ENCODE assay signal across 9 cellular contexts in the genomic region with DNA sequence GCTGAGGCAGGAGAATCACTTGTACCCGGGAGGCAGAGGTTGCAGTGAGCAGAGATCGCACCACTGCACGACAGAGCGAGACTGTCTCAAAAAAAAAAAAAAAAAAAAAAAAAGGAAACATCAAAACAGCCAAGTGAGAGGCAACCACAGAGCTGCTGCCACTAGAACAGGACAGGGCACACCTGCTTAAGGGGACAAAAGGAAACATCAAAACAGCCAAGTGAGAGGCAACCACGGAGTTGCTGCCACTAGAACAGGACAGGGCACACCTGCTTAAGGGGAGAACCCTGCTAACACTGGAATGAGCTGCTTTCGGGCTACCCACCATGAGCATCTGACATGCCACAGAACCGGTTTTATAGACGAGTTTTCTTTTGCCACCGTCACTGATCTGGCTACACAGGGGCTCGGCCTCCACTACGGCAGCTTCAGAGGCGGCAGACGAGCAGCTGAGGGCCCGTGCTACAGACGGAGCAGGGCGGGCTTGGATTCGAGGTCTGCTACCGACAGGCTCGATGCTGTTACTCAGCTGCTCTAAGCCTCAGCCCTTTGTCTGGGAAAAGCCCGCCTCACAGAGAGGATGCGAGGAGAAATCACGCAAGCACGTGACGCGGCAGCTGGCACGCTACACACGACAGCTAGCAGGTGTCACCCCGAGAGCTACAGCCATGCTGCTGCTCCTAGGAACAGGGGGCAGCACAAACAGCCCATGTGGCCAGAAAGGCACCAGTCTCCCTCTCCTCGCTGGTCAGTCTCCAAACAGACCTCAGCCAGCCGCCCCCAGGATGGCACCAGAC. TPM values are rescaled to one million over a fixed set of nuclear protein-coding genes. Genes with fewer than 3 reads are reported as not detected.
A peak's percentile ranks its signal among the peaks of the same experiment; 100 is the strongest.
DNase-seq lines count a peak whose midpoint lies in the region; ATAC-seq and TF ChIP-seq lines count a peak whose summit lies in the region.
"Had no signal": no experiment of that assay in that cellular context is flagged by ENCODE, and none has a peak within 500 bp of the region (broad histone marks: within the 10 kb centered on the region; RNA-seq: fewer than 3 reads in every experiment).

No MANE protein-coding gene starts in this region.

- H3K27ac ChIP-seq in transverse colon = peak overlapping the region in 3 of 4 donors; percentile 92 to 99 (median 97)

- H3K9ac ChIP-seq in iPS-15b (ENCODE audit: low read depth, low read length) = no peak overlapping the region

- peaks cover 5% of the 10 kb centered on the region for H3K4me1 ChIP-seq in iPS-15b (ENCODE audit: control insufficient read depth, insufficient read depth, low read length)
- H3K4me1 ChIP-seq in transverse colon = peaks cover 18 to 64% (median 41%) of the 10 kb centered on the region in 4 donors

- peaks cover 51% of the 10 kb centered on the region for H3K4me1 Mint-ChIP-seq in activated naive CD4-positive, alpha-beta T cell treated with anti-CD3 and anti-CD28 coated beads, Interleukin-2, amount 10 ng/mL, durations not matched to agents 7 days and 5 days

- H3K36me3 Mint-ChIP-seq in activated naive CD4-positive, alpha-beta T cell treated with anti-CD3 and anti-CD28 coated beads, Interleukin-2, amount 10 ng/mL, durations not matched to agents 7 days and 5 days = peaks cover 44% of the 10 kb centered on the region

- ATAC-seq in HG02610 (IDR thresholded peaks at IDR 0.05; ENCODE audit: unreplicated experiment) = no peak

- H3K9me3 ChIP-seq in iPS-15b (ENCODE audit: control insufficient read depth, insufficient read depth, low read length) (no peaks in the 10 kb centered on the region), transverse colon (no peaks in the 10 kb centered on the region)

- no peak for TF ChIP-seq POLR2A in transverse colon (IDR thresholded peaks at IDR 0.05)

- H3K4me3 ChIP-seq in WI38 (ENCODE audit: low read depth, low read length) (peak overlapping the region; percentile 96), iPS-15b (ENCODE audit: low read depth, low read length) (peak overlapping the region; percentile 61), transverse colon (peak overlapping the region in 2 of 4 donors; percentile 80 to 96)

- H3K27me3 ChIP-seq in iPS-15b (ENCODE audit: control insufficient read depth, insufficient read depth, low read length) (no peaks in the 10 kb centered on the region), transverse colon (no peaks in the 10 kb centered on the region)

- CTCF ChIA-PET in activated naive CD4-positive, alpha-beta T cell treated with anti-CD3 and anti-CD28 coated beads, Interleukin-2, amount 10 ng/mL, durations not matched to agents 7 days and 5 days (lab: Charles Lee) = no interaction called here

- H3K4me3 Mint-ChIP-seq in activated naive CD4-positive, alpha-beta T cell treated with anti-CD3 and anti-CD28 coated beads, Interleukin-2, amount 10 ng/mL, durations not matched to agents 7 days and 5 days = peak overlapping the region; percentile 91

- 87% methylated on average over 30 of the region's 30 CpGs; no CpG with 5 or more reads in 1 of the 2 donors for WGBS in transverse colon (ENCODE audit: low coverage in 1 of 2), 2 donors

- in situ Hi-C loops in transverse colon (cut with MboI; ENCODE audit: low pct_ligation_motif_present in 1 of 4, low pct_unique_long_range_greater_than_20kb in 1 of 4, low sequenced_read_pairs in 3 of 4) = no loop called here

- H3K27me3 Mint-ChIP-seq in activated naive CD4-positive, alpha-beta T cell treated with anti-CD3 and anti-CD28 coated beads, Interleukin-2, amount 10 ng/mL, durations not matched to agents 7 days and 5 days = peaks cover 7% of the 10 kb centered on the region

- no peaks in the 10 kb centered on the region for H3K9me3 Mint-ChIP-seq in activated naive CD4-positive, alpha-beta T cell treated with anti-CD3 and anti-CD28 coated beads, Interleukin-2, amount 10 ng/mL, durations not matched to agents 7 days and 5 days

- TF ChIP-seq CTCF in WI38 (IDR thresholded peaks at IDR 0.05; ENCODE audit: low read depth, low read length) (no peak), transverse colon (IDR thresholded peaks at IDR 0.05) (no peak)

- no peak for TF ChIP-seq EP300 in transverse colon (IDR thresholded peaks at IDR 0.05; ENCODE audit: low read depth)

- intact Hi-C loops in transverse colon (cut with DNase I; ENCODE audit: low total_unique reads) = no loop called here

- H3K36me3 ChIP-seq in iPS-15b (ENCODE audit: control insufficient read depth, insufficient read depth, low read length) = peaks cover 49% of the 10 kb centered on the region
- peaks cover 0 to 20% (median 8%) of the 10 kb centered on the region in 4 donors for H3K36me3 ChIP-seq in transverse colon

- no peak for DNase-seq in activated naive CD4-positive, alpha-beta T cell treated with anti-CD3 and anti-CD28 coated beads, Interleukin-2, amount 10 ng/mL, durations not matched to agents 7 days and 5 days
- DNase-seq in activated naive CD4-positive, alpha-beta T cell treated with Interleukin-2 at 50 U/mL for 16 hours = no peak
- DNase-seq in transverse colon (no peak), amygdala (lab: John Stamatoyannopoulos, UW) (no peak), NCI-H748 (lab: John Stamatoyannopoulos, UW; ENCODE audit: unreplicated experiment) (no peak)
- DNase-seq: WERI-Rb-1 had no signal

- peak overlapping the region; percentile 69 for H3K27ac Mint-ChIP-seq in activated naive CD4-positive, alpha-beta T cell treated with anti-CD3 and anti-CD28 coated beads, Interleukin-2, amount 10 ng/mL, durations not matched to agents 7 days and 5 days

RNA-seq across cellular contexts. Expression of gene P4HB, which starts 2.0 kb away (rescaled TPM):
- 100 to 1,000 TPM; 486 to 732 (median 556) TPM for total RNA-seq in transverse colon

RNA-seq across cellular contexts. Expression of gene ARHGDIA, which starts 12.8 kb away (rescaled TPM):
- 100 to 1,000 TPM; 189 to 480 (median 323) TPM for total RNA-seq in transverse colon

RNA-seq across cellular contexts. Expression of gene PPP1R27, which starts 23.5 kb away (rescaled TPM):
- under 1 TPM in 1 of 4 donors, not detected in 3; 0.68 TPM for total RNA-seq in transverse colon

RNA-seq across cellular contexts. Expression of gene MCRIP1, which starts 25.3 kb away (rescaled TPM):
- 10 to 100 TPM; 23.3 to 44.0 (median 33.2) TPM for total RNA-seq in transverse colon

RNA-seq across cellular contexts. Expression of gene ALYREF, which starts 33.0 kb away (rescaled TPM):
- 10 to 100 TPM; 23.1 to 47.7 (median 36.7) TPM for total RNA-seq in transverse colon
